7 cellular contexts compared by ENCODE assay signal in genomic region chr7:76421097-76421496, GRCh38. TPM values are rescaled to one million over a fixed set of nuclear protein-coding genes. Genes with fewer than 3 reads are reported as not detected.
A peak's percentile ranks its signal among the peaks of the same experiment; 100 is the strongest.
DNase-seq lines count a peak whose midpoint lies in the region; ATAC-seq, FAIRE-seq and TF ChIP-seq lines count a peak whose summit lies in the region.
"Not testable (repeated sequence)": the region's sequence is repeated elsewhere in the genome, so short reads cannot be mapped to it uniquely, and the experiment has no call there.

No MANE protein-coding gene starts in this region.

- peak overlapping the region; percentile 99 for H3K27ac ChIP-seq in RWPE1
- H3K27ac ChIP-seq in astrocyte (ENCODE audit: low read depth, low read length): peak overlapping the region; percentile 77

- not testable (repeated sequence) for H3K4me3 Mint-ChIP-seq in astrocyte (ENCODE audit: unreplicated experiment)

- H3K4me3 ChIP-seq in astrocyte (ENCODE audit: insufficient read depth, low read depth, low read length); epithelial cell of esophagus (ENCODE audit: low read length): not testable (repeated sequence)

- peak; percentile 26 for ATAC-seq in omental fat pad (ENCODE audit: low FRiP score)

- H3K27me3 ChIP-seq in astrocyte (ENCODE audit: insufficient read depth, low read length): not testable (repeated sequence)

- not testable (repeated sequence) for H3K36me3 Mint-ChIP-seq in astrocyte (ENCODE audit: low read depth, unreplicated experiment)

- H3K27me3 Mint-ChIP-seq in astrocyte (ENCODE audit: low read depth, unreplicated experiment): not testable (repeated sequence)

- H3K4me1 Mint-ChIP-seq in astrocyte (ENCODE audit: low read depth, unreplicated experiment): peaks cover 18% of the 10 kb centered on the region

- H3K36me3 ChIP-seq in astrocyte (ENCODE audit: insufficient read depth, low read length): not testable (repeated sequence)

- H3K4me2 ChIP-seq in astrocyte (ENCODE audit: low read length): peak overlapping the region; percentile 25

- CTCF ChIA-PET in RWPE1 (lab: Yijun Ruan, JAX): not testable (repeated sequence)

- not testable (repeated sequence) for H2AFZ ChIP-seq in astrocyte (ENCODE audit: low read depth, low read length)

- not testable (repeated sequence) for H4K20me1 ChIP-seq in astrocyte (ENCODE audit: insufficient read depth, low read length)

- not testable (repeated sequence) for H3K9me3 ChIP-seq in astrocyte (ENCODE audit: insufficient read depth, low read depth, low read length)

- POLR2A ChIA-PET in RWPE1 (lab: Yijun Ruan, JAX; ENCODE audit: low non-redundant PET): not testable (repeated sequence)

- TF ChIP-seq CTCF in RWPE1 (conservative IDR thresholded peaks at IDR 0.05; ENCODE audit: low read depth); astrocyte (IDR thresholded peaks at IDR 0.05; ENCODE audit: insufficient read depth, low read depth, low read length); epithelial cell of esophagus (IDR thresholded peaks at IDR 0.05; ENCODE audit: insufficient read depth, low read depth, low read length, missing control alignments); omental fat pad (IDR thresholded peaks at IDR 0.05): not testable (repeated sequence)

- not testable (repeated sequence) for H3K79me2 ChIP-seq in astrocyte (ENCODE audit: insufficient read depth, low read length)

- peak overlapping the region; percentile 97 for H3K27ac Mint-ChIP-seq in astrocyte (ENCODE audit: unreplicated experiment)

- H3K9me3 Mint-ChIP-seq in astrocyte (ENCODE audit: unreplicated experiment): not testable (repeated sequence)

- peak; percentile 68 for DNase-seq in ELF-1 (ENCODE audit: low read depth, low spot score)
- DNase-seq in HS-5 (ENCODE audit: low read depth): peak; percentile 77
- DNase-seq in RWPE1 (ENCODE audit: low spot score): peak; percentile 53
- peak; percentile 98 for DNase-seq in astrocyte (ENCODE audit: low read depth)
- peak; percentile 95 for DNase-seq in epithelial cell of esophagus (ENCODE audit: low read depth)
- DNase-seq in glomerular visceral epithelial cell (ENCODE audit: extremely low spot score): peak; percentile 98
- not testable (repeated sequence) for DNase-seq in omental fat pad (ENCODE audit: low spot score)

- not testable (repeated sequence) for FAIRE-seq in astrocyte (lab: Jason Lieb, UNC)

- H3K4me1 ChIP-seq in astrocyte (ENCODE audit: insufficient read depth, low read length): peaks cover 23% of the 10 kb centered on the region

- H3K9ac ChIP-seq in astrocyte (ENCODE audit: low read length): peak overlapping the region; percentile 42

RNA-seq across cellular contexts. Expression of gene ZP3, which starts 3.7 kb away (rescaled TPM):
- total RNA-seq in astrocyte (1.4 and 2.6 TPM in 2 replicates), omental fat pad (1 to 10 TPM in 1 of 4 donors, under 1 TPM in 2, not detected in 1; 0.48 to 2.6 (median 0.65) TPM)

RNA-seq across cellular contexts. Expression of gene SSC4D, which starts 11.6 kb away (rescaled TPM):
- total RNA-seq in astrocyte (6.0 and 7.4 TPM in 2 replicates), omental fat pad (10 to 100 TPM in 1 of 4 donors, 1 to 10 TPM in 3; 2.1 to 14.6 (median 3.4) TPM)

RNA-seq across cellular contexts. Expression of gene DTX2, which starts 40.4 kb away (rescaled TPM):
- total RNA-seq in astrocyte: 19.7 and 22.0 TPM in 2 replicates
- 10 to 100 TPM; 15.1 to 32.2 (median 22.1) TPM for total RNA-seq in omental fat pad
